9 cellular contexts compared by ENCODE assay signal in the genomic region with DNA sequence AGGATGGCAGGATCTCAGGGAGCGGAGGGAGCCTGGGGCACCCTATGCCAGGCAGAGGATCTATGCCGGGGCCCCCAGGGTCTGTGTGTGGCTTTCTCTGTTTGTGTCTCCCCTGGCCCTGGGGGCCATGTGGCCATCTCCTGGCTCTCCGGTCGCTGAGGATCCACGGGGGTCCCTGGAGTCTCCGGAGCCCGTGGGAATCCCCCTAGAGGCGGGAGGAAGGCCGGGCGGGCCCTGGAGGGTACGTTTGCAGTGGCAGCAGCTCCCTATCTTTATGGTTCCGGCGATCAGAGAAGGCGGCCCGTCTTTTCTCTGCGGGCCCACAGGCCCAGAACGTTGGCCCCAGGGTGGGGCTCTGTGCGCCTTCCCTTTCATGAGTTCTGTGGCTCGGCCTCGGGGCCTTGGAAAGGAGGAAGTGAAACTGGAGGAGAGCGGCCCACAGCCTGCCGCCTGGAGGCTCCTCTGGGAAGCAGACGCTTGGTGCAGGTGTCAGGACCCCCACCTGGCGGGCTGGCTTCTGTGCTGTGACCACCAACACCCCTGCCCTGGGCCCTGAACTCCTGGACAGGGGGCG.
DNase-seq lines count a peak whose midpoint lies in the region; ATAC-seq lines count a peak whose summit lies in the region.
"Had no signal": no experiment of that assay in that cellular context is flagged by ENCODE, and none has a peak within 500 bp of the region (broad histone marks: within the 10 kb centered on the region; RNA-seq: fewer than 3 reads in every experiment).

No MANE protein-coding gene starts in this region.

- DNase-seq in SIG-M5 treated with dmso at 0.1 percent for 504 hours (lab: John Stamatoyannopoulos, UW; ENCODE audit: unreplicated experiment) (peak; percentile 70), SIG-M5 (lab: John Stamatoyannopoulos, UW) (no peak), left kidney (ENCODE audit: low read depth, low spot score) (peak; percentile 59), HuH-7.5 (ENCODE audit: low spot score) (no peak)
- DNase-seq in activated CD4-positive, CD25-positive, alpha-beta regulatory T cell treated with anti-CD3 and anti-CD28 coated beads, Interleukin-2, amount 50 U/mL, for 72 hours: peak; percentile 33

- ATAC-seq in HG03066 (IDR thresholded peaks at IDR 0.05; ENCODE audit: low read depth, unreplicated experiment): peak; percentile 81
- ATAC-seq in GM19328 (IDR thresholded peaks at IDR 0.05; ENCODE audit: unreplicated experiment): no peak
- ATAC-seq in GM21526 (IDR thresholded peaks at IDR 0.05; ENCODE audit: low FRiP score, unreplicated experiment): no peak
- ATAC-seq: A549 had no signal

Comparison
In these comparisons a context has a peak if more than half of its experiments do, and no peak if none do; other contexts are left out.
1. DNase-seq: peak in SIG-M5 treated with dmso at 0.1 percent for 504 hours (single experiment), activated CD4-positive, CD25-positive, alpha-beta regulatory T cell treated with anti-CD3 and anti-CD28 coated beads, Interleukin-2, amount 50 U/mL, for 72 hours (single experiment) and left kidney (single experiment); none in SIG-M5 (single experiment) and HuH-7.5 (single experiment).